ENCODE assay signal across 1 cellular context in genomic region chr11:95067042-95067827, GRCh38.
TF ChIP-seq lines count a peak whose summit lies in the region.

No MANE protein-coding gene starts in this region.

TF ChIP-seq in K562, 482 proteins besides CTCF, POLR2A, EP300 and RAD21 (continued from another document and continues in another):
- TF ChIP-seq, protein P1, sequence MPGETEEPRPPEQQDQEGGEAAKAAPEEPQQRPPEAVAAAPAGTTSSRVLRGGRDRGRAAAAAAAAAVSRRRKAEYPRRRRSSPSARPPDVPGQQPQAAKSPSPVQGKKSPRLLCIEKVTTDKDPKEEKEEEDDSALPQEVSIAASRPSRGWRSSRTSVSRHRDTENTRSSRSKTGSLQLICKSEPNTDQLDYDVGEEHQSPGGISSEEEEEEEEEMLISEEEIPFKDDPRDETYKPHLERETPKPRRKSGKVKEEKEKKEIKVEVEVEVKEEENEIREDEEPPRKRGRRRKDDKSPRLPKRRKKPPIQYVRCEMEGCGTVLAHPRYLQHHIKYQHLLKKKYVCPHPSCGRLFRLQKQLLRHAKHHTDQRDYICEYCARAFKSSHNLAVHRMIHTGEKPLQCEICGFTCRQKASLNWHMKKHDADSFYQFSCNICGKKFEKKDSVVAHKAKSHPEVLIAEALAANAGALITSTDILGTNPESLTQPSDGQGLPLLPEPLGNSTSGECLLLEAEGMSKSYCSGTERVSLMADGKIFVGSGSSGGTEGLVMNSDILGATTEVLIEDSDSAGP (CRISPR knock-in tag; IDR thresholded peaks at IDR 0.05) = 0 out of 2 replicates have a peak, but pooled peaks have one; percentile 35
- TF ChIP-seq ATF7 (IDR thresholded peaks at IDR 0.05) (peak; percentile 53), RBM14 (IDR thresholded peaks at IDR 0.05; ENCODE audit: borderline replicate concordance, insufficient read depth, low read depth, low read length) (no peak), NONO (IDR thresholded peaks at IDR 0.05; ENCODE audit: low read depth in 2 of 2, low read length in 1 of 2) (peak; percentile 44 to 78), ESRRA (IDR thresholded peaks at IDR 0.05; ENCODE audit: borderline replicate concordance, low read depth) (peak; percentile 48; the same call in 1 of the 2 replicates), ZNF280B (CRISPR knock-in tag; IDR thresholded peaks at IDR 0.05) (no peak), SNRNP70 (optimal IDR thresholded peaks at IDR 0.05; ENCODE audit: low read depth, low read length) (no peak), MNT (conservative IDR thresholded peaks at IDR 0.05) (peak; percentile 66 to 87), ZBTB8A (IDR thresholded peaks at IDR 0.05; ENCODE audit: partially characterized antibody) (no peak), POLR3A (IDR thresholded peaks at IDR 0.05; ENCODE audit: borderline replicate concordance, extremely low read depth, insufficient read depth, insufficient read length) (no peak), ARID1B (IDR thresholded peaks at IDR 0.05) (0 out of 2 replicates have a peak, but pooled peaks have one; percentile 28), ZFP36 (IDR thresholded peaks at IDR 0.05; ENCODE audit: low read depth, low read length, partially characterized antibody) (no peak), TOE1 (IDR thresholded peaks at IDR 0.05; ENCODE audit: borderline replicate concordance) (peak; percentile 28; the same call in 1 of the 2 replicates), TOE1 (CRISPR knock-in tag; IDR thresholded peaks at IDR 0.05; ENCODE audit: borderline replicate concordance, low read depth) (no peak), FOXK2 (conservative IDR thresholded peaks at IDR 0.05 in 1 of 2, IDR thresholded peaks at IDR 0.05 in 1 of 2; ENCODE audit: low read depth in 2 of 2) (0 out of 4 replicates have a peak, but pooled peaks of 1 of the 2 experiments have one; percentile 36), MAZ (CRISPR knock-in tag; conservative IDR thresholded peaks at IDR 0.05 in 1 of 2, IDR thresholded peaks at IDR 0.05 in 1 of 2) (peak; percentile 58 to 84; a peak in 3 of 4 replicates), ZBTB11 (CRISPR knock-in tag; IDR thresholded peaks at IDR 0.05) (peak in 1 of 3 experiments; percentile 86; a peak in 2 of 6 replicates), GTF2E2 (tag; IDR thresholded peaks at IDR 0.05) (peak; percentile 62; the same call in 1 of the 2 replicates), ZNF277 (CRISPR knock-in tag; IDR thresholded peaks at IDR 0.05; ENCODE audit: borderline replicate concordance) (no peak), FIP1L1 (IDR thresholded peaks at IDR 0.05; ENCODE audit: low read depth, low read length, poor library complexity, severe bottlenecking) (peak; percentile 74), L3MBTL2 (IDR thresholded peaks at IDR 0.05) (peak; percentile 88), NCOR1 (IDR thresholded peaks at IDR 0.05) (no peak; the same call in 1 of the 2 replicates), MYC (IDR thresholded peaks at IDR 0.05; ENCODE audit: low read depth, low read length) (peak; percentile 88), MYC (CRISPR knock-in tag; IDR thresholded peaks at IDR 0.05; ENCODE audit: borderline replicate concordance, low read depth) (no peak), RBM34 (IDR thresholded peaks at IDR 0.05; ENCODE audit: borderline replicate concordance, insufficient read depth, low read length) (peak; percentile 67; the same call in 1 of the 2 replicates), DNMT1 (IDR thresholded peaks at IDR 0.05) (no peak), ZNF431 (CRISPR knock-in tag; IDR thresholded peaks at IDR 0.05) (peak; percentile 51; the same call in 1 of the 2 replicates), TRIM24 (IDR thresholded peaks at IDR 0.05) (peak in 1 of 2 experiments; percentile 69; a peak in 1 of 4 replicates), CREM (IDR thresholded peaks at IDR 0.05; ENCODE audit: low read depth) (peak; percentile 73), ATF2 (CRISPR knock-in tag; IDR thresholded peaks at IDR 0.05) (no peak), ELF1 (tag; IDR thresholded peaks at IDR 0.05) (peak; percentile 49; the same call in 1 of the 2 replicates), E2F3 (CRISPR knock-in tag; IDR thresholded peaks at IDR 0.05) (no peak), LCOR (CRISPR knock-in tag; IDR thresholded peaks at IDR 0.05) (peak; percentile 51; the same call in 1 of the 2 replicates), CBX1 (IDR thresholded peaks at IDR 0.05; ENCODE audit: low read depth) (peak; percentile 67), RBFOX2 (IDR thresholded peaks at IDR 0.05; ENCODE audit: low read depth, low read length) (peak; percentile 98), RFX5 (IDR thresholded peaks at IDR 0.05; ENCODE audit: low read depth, low read length) (no peak), HCFC1 (IDR thresholded peaks at IDR 0.05; ENCODE audit: low read depth, low read length) (peak; percentile 45), ZKSCAN8 (CRISPR knock-in tag; IDR thresholded peaks at IDR 0.05) (no peak), RBM39 (optimal IDR thresholded peaks at IDR 0.05; ENCODE audit: low read depth, low read length) (no peak), CBX3 (IDR thresholded peaks at IDR 0.05; ENCODE audit: borderline replicate concordance in 1 of 2, low read length in 2 of 2) (0 out of 3 replicates have a peak, but pooled peaks of 1 of the 2 experiments have one; percentile 58), KAT7 (CRISPR knock-in tag; IDR thresholded peaks at IDR 0.05; ENCODE audit: borderline replicate concordance) (no peak; the same call in 1 of the 2 replicates), ZNF140 (CRISPR knock-in tag; IDR thresholded peaks at IDR 0.05) (no peak)
- TF ChIP-seq, protein P2, sequence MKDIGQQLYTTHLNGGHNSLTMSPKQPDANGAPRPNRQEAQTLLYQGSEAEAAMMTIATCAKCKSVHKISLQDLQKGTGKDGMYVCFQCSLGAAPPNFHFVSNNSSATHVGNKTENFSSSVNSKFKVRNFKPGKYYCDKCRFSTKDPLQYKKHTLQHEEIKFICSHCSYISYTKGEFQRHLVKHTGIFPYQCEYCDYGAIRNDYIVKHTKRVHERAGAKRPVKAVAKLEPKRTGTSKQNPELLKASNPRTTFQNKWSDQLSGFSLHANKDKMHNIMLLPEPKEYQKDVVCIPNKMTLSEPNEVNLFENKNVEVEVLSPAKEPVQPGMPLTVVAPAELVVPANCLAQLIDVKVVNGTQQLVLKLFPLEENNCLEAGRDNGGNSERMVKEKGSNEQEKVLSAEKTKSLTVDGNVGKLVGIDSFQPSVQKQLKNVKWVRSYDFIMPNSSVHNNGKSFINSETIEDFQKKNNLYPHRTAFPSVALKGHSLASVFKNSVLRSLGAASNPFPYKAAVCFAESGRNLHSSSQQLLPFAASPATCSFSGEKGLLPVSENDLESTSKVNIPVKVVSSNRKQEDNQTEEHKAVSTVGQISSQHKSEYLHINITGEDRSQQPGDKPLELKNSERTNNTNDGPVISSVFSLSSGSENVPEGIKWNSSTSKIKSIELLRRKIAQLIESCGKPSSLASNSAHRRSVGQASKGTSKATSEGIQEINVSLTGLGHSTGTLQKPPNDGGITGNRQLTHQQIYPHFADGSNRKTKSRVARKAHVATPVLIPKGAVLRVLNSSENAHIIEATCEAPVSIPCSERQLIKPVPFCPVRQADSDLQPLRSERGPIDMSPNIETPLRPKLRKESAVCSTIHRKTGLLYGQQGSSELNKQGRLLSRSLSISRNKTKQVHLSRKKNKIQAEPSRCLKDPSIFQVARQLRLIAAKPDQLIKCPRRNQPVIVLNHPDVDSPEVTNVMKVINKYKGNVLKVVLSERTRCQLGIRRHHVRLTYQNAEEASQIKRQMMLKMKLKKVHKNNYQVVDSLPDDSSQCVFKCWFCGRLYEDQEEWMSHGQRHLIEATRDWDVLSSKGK (CRISPR knock-in tag; IDR thresholded peaks at IDR 0.05) = no peak
- TF ChIP-seq, protein P3, sequence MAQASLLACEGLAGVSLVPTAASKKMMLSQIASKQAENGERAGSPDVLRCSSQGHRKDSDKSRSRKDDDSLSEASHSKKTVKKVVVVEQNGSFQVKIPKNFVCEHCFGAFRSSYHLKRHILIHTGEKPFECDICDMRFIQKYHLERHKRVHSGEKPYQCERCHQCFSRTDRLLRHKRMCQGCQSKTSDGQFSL (CRISPR knock-in tag; IDR thresholded peaks at IDR 0.05) = no peak
- TF ChIP-seq, protein P3 (tag; IDR thresholded peaks at IDR 0.05) = no peak
- TF ChIP-seq, protein P4, sequence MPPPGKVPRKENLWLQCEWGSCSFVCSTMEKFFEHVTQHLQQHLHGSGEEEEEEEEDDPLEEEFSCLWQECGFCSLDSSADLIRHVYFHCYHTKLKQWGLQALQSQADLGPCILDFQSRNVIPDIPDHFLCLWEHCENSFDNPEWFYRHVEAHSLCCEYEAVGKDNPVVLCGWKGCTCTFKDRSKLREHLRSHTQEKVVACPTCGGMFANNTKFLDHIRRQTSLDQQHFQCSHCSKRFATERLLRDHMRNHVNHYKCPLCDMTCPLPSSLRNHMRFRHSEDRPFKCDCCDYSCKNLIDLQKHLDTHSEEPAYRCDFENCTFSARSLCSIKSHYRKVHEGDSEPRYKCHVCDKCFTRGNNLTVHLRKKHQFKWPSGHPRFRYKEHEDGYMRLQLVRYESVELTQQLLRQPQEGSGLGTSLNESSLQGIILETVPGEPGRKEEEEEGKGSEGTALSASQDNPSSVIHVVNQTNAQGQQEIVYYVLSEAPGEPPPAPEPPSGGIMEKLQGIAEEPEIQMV (tag; conservative IDR thresholded peaks at IDR 0.05; ENCODE audit: low read depth) = no peak
